Comparison of ENCODE assay signal across 19 cellular contexts in the genomic region with DNA sequence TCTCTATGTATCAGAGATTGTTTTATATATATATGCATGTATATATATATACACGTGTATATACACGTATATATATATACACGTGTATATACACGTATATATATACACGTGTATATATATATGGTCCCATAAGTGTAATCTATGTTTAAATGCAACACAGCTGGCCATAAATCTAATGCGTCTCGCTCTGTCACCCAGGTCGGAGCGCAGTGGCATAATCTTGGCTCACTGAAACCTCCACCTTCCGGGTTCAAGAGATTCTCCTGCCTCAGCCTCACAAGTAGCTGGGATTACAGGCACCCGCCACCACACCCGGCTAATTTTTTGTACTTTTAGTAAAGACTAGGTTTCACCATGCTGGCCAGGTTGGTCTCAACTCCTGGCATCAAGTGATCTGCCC. TPM values are rescaled to one million over a fixed set of nuclear protein-coding genes. Genes with fewer than 3 reads are reported as not detected.
A peak's percentile ranks its signal among the peaks of the same experiment; 100 is the strongest.
DNase-seq lines count a peak whose midpoint lies in the region; ATAC-seq and TF ChIP-seq lines count a peak whose summit lies in the region.
"Had no signal": no experiment of that assay in that cellular context is flagged by ENCODE, and none has a peak within 500 bp of the region (broad histone marks: within the 10 kb centered on the region; RNA-seq: fewer than 3 reads in every experiment).

No MANE protein-coding gene starts in this region.

- no peaks in the 10 kb centered on the region for H3K36me3 Mint-ChIP-seq in activated T-cell treated with anti-CD3 and anti-CD28 coated beads, Interleukin-2, amount 50 U/mL, for 4 hours (ENCODE audit: insufficient read depth)
- H3K36me3 Mint-ChIP-seq: CD14-positive monocyte; CD4-positive, alpha-beta memory T cell had no signal

- H3K4me1 Mint-ChIP-seq in activated T-cell treated with anti-CD3 and anti-CD28 coated beads, Interleukin-2, amount 50 U/mL, for 4 hours (ENCODE audit: low read depth) = no peaks in the 10 kb centered on the region
- H3K4me1 Mint-ChIP-seq: CD4-positive, alpha-beta memory T cell had no signal

- TF ChIP-seq CTCF in left ventricle myocardium inferior (IDR thresholded peaks at IDR 0.05; ENCODE audit: borderline replicate concordance) (no peak), heart right ventricle (IDR thresholded peaks at IDR 0.05) (no peak), sigmoid colon (IDR thresholded peaks at IDR 0.05) (no peak)

- no peak for TF ChIP-seq EP300 in sigmoid colon (IDR thresholded peaks at IDR 0.05)

- no peaks in the 10 kb centered on the region for H3K27me3 Mint-ChIP-seq in activated T-cell treated with anti-CD3 and anti-CD28 coated beads, Interleukin-2, amount 50 U/mL, for 4 hours (ENCODE audit: low read depth)
- H3K27me3 Mint-ChIP-seq: CD4-positive, alpha-beta memory T cell had no signal

- H3K9me3 Mint-ChIP-seq in activated T-cell treated with anti-CD3 and anti-CD28 coated beads, Interleukin-2, amount 50 U/mL, for 4 hours = no peaks in the 10 kb centered on the region
- H3K9me3 Mint-ChIP-seq: CD4-positive, alpha-beta memory T cell; H9 had no signal

- H3K9ac ChIP-seq in mucosa of rectum (ENCODE audit: low read depth in 1 of 2, low read length in 2 of 2) = no peak overlapping the region
- H3K9ac ChIP-seq: BLaER1 had no signal

- no peaks in the 10 kb centered on the region for H3K9me3 ChIP-seq in left ventricle myocardium inferior (replicated peaks)
- no peaks in the 10 kb centered on the region for H3K9me3 ChIP-seq in heart right ventricle
- no peaks in the 10 kb centered on the region for H3K9me3 ChIP-seq in mucosa of rectum (ENCODE audit: control insufficient read depth in 2 of 2, low read length in 2 of 2)
- H3K9me3 ChIP-seq in sigmoid colon = no peaks in the 10 kb centered on the region
- H3K9me3 ChIP-seq in aorta (ENCODE audit: control insufficient read depth, low read length) = no peaks in the 10 kb centered on the region
- H3K9me3 ChIP-seq: BLaER1 had no signal

- H3K4me3 ChIP-seq in left ventricle myocardium inferior (no peak overlapping the region), heart right ventricle (no peak overlapping the region), mucosa of rectum (ENCODE audit: low read length in 2 of 2) (no peak overlapping the region), sigmoid colon (no peak overlapping the region), aorta (ENCODE audit: low read length in 2 of 2) (no peak overlapping the region)
- H3K4me3 ChIP-seq: BLaER1 had no signal

- H3K4me1 ChIP-seq in left ventricle myocardium inferior (peaks cover 18% of the 10 kb centered on the region), heart right ventricle (peaks cover 0 to 22% (median 9%) of the 10 kb centered on the region in 9 donors), mucosa of rectum (ENCODE audit: control insufficient read depth in 2 of 2, insufficient read depth in 2 of 2, low read length in 2 of 2) (peaks cover 8 to 16% of the 10 kb centered on the region in 2 donors), sigmoid colon (peaks cover 0 to 8% (median 3%) of the 10 kb centered on the region in 4 donors), aorta (ENCODE audit: control insufficient read depth in 1 of 2, insufficient read depth in 2 of 2, low read length in 2 of 2) (peaks cover 0 to 4% of the 10 kb centered on the region in 2 donors)

- no peak overlapping the region for H3K4me3 Mint-ChIP-seq in activated T-cell treated with anti-CD3 and anti-CD28 coated beads, Interleukin-2, amount 50 U/mL, for 4 hours
- H3K4me3 Mint-ChIP-seq: CD14-positive monocyte; CD4-positive, alpha-beta memory T cell; H9 had no signal

- no peak for TF ChIP-seq POLR2A in sigmoid colon (IDR thresholded peaks at IDR 0.05)

- DNase-seq in left ventricle myocardium inferior = no peak
- no peak for DNase-seq in heart right ventricle
- peak; percentile 36 for DNase-seq in sigmoid colon
- peak in 1 of 2 donors; percentile 17 for DNase-seq in aorta
- DNase-seq in NCI-H187 (lab: John Stamatoyannopoulos, UW) = no peak
- DNase-seq in sciatic nerve (ENCODE audit: low spot score) = no peak
- no peak for DNase-seq in activated T-cell treated with anti-CD3 and anti-CD28 coated beads, Interleukin-2, amount 50 U/mL, for 4 hours
- DNase-seq: 8988T; CD4-positive, alpha-beta memory T cell; DMS153; DMS79 treated with DMSO at 0.1 percent for 48 hours; GF-D8; GOT3; H9 had no signal

- ATAC-seq in heart right ventricle (no peak), aorta (ENCODE audit: low FRiP score) (peak; percentile 9), sciatic nerve (no peak)
- ATAC-seq in activated T-cell treated with anti-CD3 and anti-CD28 coated beads, Interleukin-2, amount 50 U/mL, for 4 hours = no peak

- 87 to 88% methylated on average over 12 of the region's 12 CpGs for WGBS in heart right ventricle, 2 donors
- WGBS in sigmoid colon, 2 donors = 25 to 87% methylated on average over 12 of the region's 12 CpGs
- 27 to 30% methylated on average over 12 of the region's 12 CpGs for WGBS in aorta, 2 donors

- intact Hi-C loops in left ventricle myocardium inferior (cut with micrococcal nuclease) (no loop called here), heart right ventricle (cut with DNase I) (no loop called here), sigmoid colon (cut with DNase I) (no loop called here), aorta (cut with DNase I) (no loop called here), sciatic nerve (cut with DNase I) (no loop called here)

- H3K27me3 ChIP-seq in left ventricle myocardium inferior (ENCODE audit: low read depth) (no peaks in the 10 kb centered on the region), heart right ventricle (no peaks in the 10 kb centered on the region), mucosa of rectum (ENCODE audit: control insufficient read depth in 2 of 2, insufficient read depth in 2 of 2, low read length in 2 of 2) (no peaks in the 10 kb centered on the region), sigmoid colon (no peaks in the 10 kb centered on the region), aorta (ENCODE audit: control insufficient read depth in 1 of 2, insufficient read depth in 2 of 2, low read length in 1 of 2) (no peaks in the 10 kb centered on the region)
- H3K27me3 ChIP-seq: BLaER1 had no signal

- H3K36me3 ChIP-seq in left ventricle myocardium inferior (no peaks in the 10 kb centered on the region), heart right ventricle (no peaks in the 10 kb centered on the region), mucosa of rectum (ENCODE audit: control insufficient read depth in 2 of 2, insufficient read depth in 2 of 2, low read length in 2 of 2) (no peaks in the 10 kb centered on the region), sigmoid colon (no peaks in the 10 kb centered on the region), aorta (ENCODE audit: control insufficient read depth in 1 of 2, insufficient read depth in 2 of 2, low read length in 1 of 2) (no peaks in the 10 kb centered on the region)
- H3K36me3 ChIP-seq: BLaER1 had no signal

- H3K27ac ChIP-seq in left ventricle myocardium inferior (replicated peaks) (peak overlapping the region; percentile 41), heart right ventricle (no peak overlapping the region), mucosa of rectum (ENCODE audit: low read depth in 2 of 2, low read length in 2 of 2) (peak overlapping the region; percentile 23 to 29), sigmoid colon (no peak overlapping the region), aorta (ENCODE audit: low read depth in 1 of 2, low read length in 2 of 2) (no peak overlapping the region)
- H3K27ac ChIP-seq: BLaER1, HL-60 had no signal

RNA-seq across cellular contexts. Expression of a gene that starts 6.4 kb away (rescaled TPM):
- 1,605 TPM for total RNA-seq in left ventricle myocardium inferior
- 1,000 to 10,000 TPM; 1,254 to 2,151 (median 1,968) TPM for total RNA-seq in heart right ventricle
- polyA plus RNA-seq in heart right ventricle = 1,000 to 10,000 TPM in 1 of 2 donors, 100 to 1,000 TPM in 1; 400 to 1,298 TPM
- total RNA-seq in sigmoid colon = 1,000 to 10,000 TPM in 3 of 4 donors, 100 to 1,000 TPM in 1; 892 to 1,272 (median 1,168) TPM
- 1,000 to 10,000 TPM in 2 of 3 donors, 100 to 1,000 TPM in 1; 939 to 2,667 (median 2,288) TPM for polyA plus RNA-seq in sigmoid colon
- 100 to 1,000 TPM; 809 to 914 TPM for total RNA-seq in aorta
- polyA plus RNA-seq in aorta = 1,000 to 10,000 TPM in 1 of 2 donors, 100 to 1,000 TPM in 1; 929 to 1,130 TPM
- 589 TPM for total RNA-seq in sciatic nerve
- 1,000 to 10,000 TPM; 1,915 to 2,057 (median 1,991) TPM for total RNA-seq in activated T-cell treated with anti-CD3 and anti-CD28 coated beads, Interleukin-2, amount 50 U/mL, for 4 hours

RNA-seq across cellular contexts. Expression of a gene that starts 21.3 kb away (rescaled TPM):
- 8.4 TPM for total RNA-seq in left ventricle myocardium inferior
- total RNA-seq in heart right ventricle = 10 to 100 TPM in 6 of 10 donors, 1 to 10 TPM in 4; 6.4 to 20.5 (median 11.9) TPM
- 10 to 100 TPM in 1 of 2 donors, 1 to 10 TPM in 1; 8.9 to 21.8 TPM for polyA plus RNA-seq in heart right ventricle
- total RNA-seq in sigmoid colon = 10 to 100 TPM; 12.8 to 23.8 (median 18.2) TPM
- 10 to 100 TPM; 42.3 to 62.5 (median 57.6) TPM for polyA plus RNA-seq in sigmoid colon
- total RNA-seq in aorta = 10 to 100 TPM in 1 of 2 donors, 1 to 10 TPM in 1; 9.5 to 24.8 TPM
- 10 to 100 TPM; 17.2 to 33.8 TPM for polyA plus RNA-seq in aorta
- total RNA-seq in sciatic nerve = 8.7 TPM
- total RNA-seq in activated T-cell treated with anti-CD3 and anti-CD28 coated beads, Interleukin-2, amount 50 U/mL, for 4 hours = 100 to 1,000 TPM in 2 of 3 donors, 10 to 100 TPM in 1; 78.4 to 122 (median 103) TPM

RNA-seq across cellular contexts. Expression of a gene that starts 40.8 kb away (rescaled TPM):
- total RNA-seq in left ventricle myocardium inferior = 6.7 TPM
- total RNA-seq in heart right ventricle = 10 to 100 TPM in 3 of 10 donors, 1 to 10 TPM in 7; 4.6 to 25.4 (median 8.6) TPM
- polyA plus RNA-seq in heart right ventricle = 10 to 100 TPM; 10.6 to 11.9 TPM
- total RNA-seq in sigmoid colon = 10 to 100 TPM in 2 of 4 donors, 1 to 10 TPM in 2; 9.1 to 14.0 (median 10.6) TPM
- 10 to 100 TPM in 1 of 3 donors, 1 to 10 TPM in 2; 3.7 to 13.4 (median 5.4) TPM for polyA plus RNA-seq in sigmoid colon
- 10 to 100 TPM; 33.4 to 40.3 TPM for total RNA-seq in aorta
- polyA plus RNA-seq in aorta = 10 to 100 TPM in 1 of 2 donors, 1 to 10 TPM in 1; 8.5 to 27.7 TPM
- 26.3 TPM for total RNA-seq in sciatic nerve
- 10 to 100 TPM; 24.7 to 34.0 (median 31.0) TPM for total RNA-seq in activated T-cell treated with anti-CD3 and anti-CD28 coated beads, Interleukin-2, amount 50 U/mL, for 4 hours
- total RNA-seq: A673 had no signal

Comparison
In these comparisons a context has a peak if more than half of its experiments do, and no peak if none do; other contexts are left out.
1. H3K27ac ChIP-seq: peak in left ventricle myocardium inferior (single experiment) and mucosa of rectum (2 of 2); none in heart right ventricle (0 of 10), sigmoid colon (0 of 4) and aorta (0 of 2).